27 cellular contexts compared by ENCODE assay signal in the genomic region with DNA sequence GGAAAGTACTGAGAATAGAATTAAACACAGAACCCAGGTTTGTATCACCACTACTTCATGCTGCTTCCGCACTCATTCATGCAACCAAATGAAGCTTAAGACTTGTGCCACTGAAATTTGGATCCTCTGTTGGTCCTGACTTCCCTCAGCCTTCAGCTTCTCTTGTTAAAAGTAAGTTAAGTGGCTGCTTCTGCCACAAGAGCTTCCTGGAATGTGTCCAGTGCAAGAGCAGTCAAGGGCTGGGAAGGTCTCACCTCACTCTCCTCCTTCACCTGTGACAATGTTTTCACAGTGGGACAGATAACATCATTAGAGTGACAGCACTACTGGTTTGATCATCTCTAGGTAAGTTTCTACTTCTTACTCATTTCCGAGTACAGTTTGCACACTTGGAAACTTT. TPM values are rescaled to one million over a fixed set of nuclear protein-coding genes. Genes with fewer than 3 reads are reported as not detected.
DNase-seq lines count a peak whose midpoint lies in the region; ATAC-seq and TF ChIP-seq lines count a peak whose summit lies in the region.
"Had no signal": no experiment of that assay in that cellular context is flagged by ENCODE, and none has a peak within 500 bp of the region (broad histone marks: within the 10 kb centered on the region; RNA-seq: fewer than 3 reads in every experiment).

No MANE protein-coding gene starts in this region.

- DNase-seq in DMS53 (lab: John Stamatoyannopoulos, UW) = peak; percentile 55
- no peak for DNase-seq in DMS53 treated with DMSO at 0.1 percent for 48 hours (lab: John Stamatoyannopoulos, UW; ENCODE audit: unreplicated experiment)
- no peak for DNase-seq in Right ventricle myocardium inferior (ENCODE audit: missing footprints)
- DNase-seq in left ventricle myocardium inferior = no peak
- no peak for DNase-seq in mesothelial cell of epicardium (ENCODE audit: low spot score in 2 of 2, unreplicated experiment in 2 of 2)
- DNase-seq in DMS153 (lab: John Stamatoyannopoulos, UW) = no peak
- no peak for DNase-seq in GM13977 (ENCODE audit: low spot score)
- DNase-seq: ACHN; BE2C; Calu3; EL; GDM1; MM.1S; NCI-H1417 treated with DMSO at 0.1 percent for 48 hours; NCI-H1694 treated with DMSO at 0.1 percent for 48 hours; NCI-H226; NCI-H524; NCI-H748 treated with DMSO at 0.1 percent for 48 hours; NK-92 treated with Interleukin-12 subunit alpha and Interleukin-12 subunit beta, amount 100 ng/mL, for 24 hours; RPMI8226; SHP77 treated with DMSO at 0.1 percent for 48 hours; T-helper 1 cell had no signal

- H3K9me3 ChIP-seq in left ventricle myocardium inferior (replicated peaks) (no peaks in the 10 kb centered on the region), OCI-LY1 (ENCODE audit: low read length) (no peaks in the 10 kb centered on the region)
- H3K9me3 ChIP-seq: BE2C had no signal

- no peaks in the 10 kb centered on the region for H3K9me3 Mint-ChIP-seq in mesothelial cell of epicardium

- no peak overlapping the region for H3K4me2 ChIP-seq in OCI-LY1 (ENCODE audit: low read length)
- H3K4me2 ChIP-seq: KMS-11 had no signal

- no peak for TF ChIP-seq CTCF in left ventricle myocardium inferior (IDR thresholded peaks at IDR 0.05; ENCODE audit: borderline replicate concordance)
- TF ChIP-seq CTCF in OCI-LY1 (IDR thresholded peaks at IDR 0.05; ENCODE audit: low read length) = no peak
- TF ChIP-seq CTCF in mesothelial cell of epicardium (IDR thresholded peaks at IDR 0.05; ENCODE audit: unreplicated experiment) = no peak
- TF ChIP-seq CTCF in GM13977 (IDR thresholded peaks at IDR 0.05; ENCODE audit: extremely low read depth, insufficient read depth, missing control alignments) = no peak

- H4K20me1 ChIP-seq in OCI-LY1 (ENCODE audit: insufficient read depth, low read length) = no peaks in the 10 kb centered on the region

- peaks cover 80% of the 10 kb centered on the region for H3K4me1 Mint-ChIP-seq in mesothelial cell of epicardium
- H3K4me1 Mint-ChIP-seq: CD14-positive monocyte, IgD-negative memory B cell had no signal

- no peaks in the 10 kb centered on the region for H3K27me3 Mint-ChIP-seq in mesothelial cell of epicardium (ENCODE audit: low read depth)

- H3K4me3 ChIP-seq in left ventricle myocardium inferior (no peak overlapping the region), OCI-LY1 (ENCODE audit: low read depth, low read length, poor library complexity, severe bottlenecking) (no peak overlapping the region)

- H3F3A ChIP-seq in OCI-LY1 (ENCODE audit: insufficient read depth, low read length) = no peaks in the 10 kb centered on the region

- no peaks in the 10 kb centered on the region for H3K36me3 ChIP-seq in left ventricle myocardium inferior
- H3K36me3 ChIP-seq in OCI-LY1 (ENCODE audit: insufficient read depth, low read length) = no peaks in the 10 kb centered on the region
- H3K36me3 ChIP-seq: BE2C had no signal

- H3K27ac ChIP-seq in left ventricle myocardium inferior (replicated peaks) (no peak overlapping the region), OCI-LY1 (ENCODE audit: low read depth, low read length, poor library complexity, severe bottlenecking) (peak overlapping the region; percentile 88)
- H3K27ac ChIP-seq: 22Rv1, KMS-11 had no signal

- H3K27ac Mint-ChIP-seq in mesothelial cell of epicardium = peak overlapping the region; percentile 21
- H3K27ac Mint-ChIP-seq: CD14-positive monocyte, IgD-negative memory B cell had no signal

- no peaks in the 10 kb centered on the region for H3K9me2 ChIP-seq in OCI-LY1 (ENCODE audit: low read depth, low read length)

- peaks cover 28% of the 10 kb centered on the region for H3K36me3 Mint-ChIP-seq in mesothelial cell of epicardium
- H3K36me3 Mint-ChIP-seq: CD14-positive monocyte, IgD-negative memory B cell had no signal

- intact Hi-C loops in Right ventricle myocardium inferior (cut with DNase I) = no loop called here
- intact Hi-C loops in left ventricle myocardium inferior (cut with micrococcal nuclease) = no loop called here

- H3K27me3 ChIP-seq in left ventricle myocardium inferior (ENCODE audit: low read depth) = peaks cover 58% of the 10 kb centered on the region
- H3K27me3 ChIP-seq in OCI-LY1 (ENCODE audit: insufficient read depth, low read length) = no peaks in the 10 kb centered on the region

- peaks cover 9% of the 10 kb centered on the region for H3K4me1 ChIP-seq in left ventricle myocardium inferior
- peaks cover 63% of the 10 kb centered on the region for H3K4me1 ChIP-seq in OCI-LY1 (ENCODE audit: insufficient read depth, low read length, severe bottlenecking)
- H3K4me1 ChIP-seq: BE2C had no signal

- H2AFZ ChIP-seq in OCI-LY1 (ENCODE audit: low read length) = no peak overlapping the region

- peak overlapping the region; percentile 4; the same call in 1 of the 2 replicates for H3K9ac ChIP-seq in OCI-LY1 (ENCODE audit: low read length)
- H3K9ac ChIP-seq: KMS-11 had no signal

- in situ Hi-C loops in GM13977 (cut with MboI; ENCODE audit: low pct_unique_long_range_greater_than_20kb, low sequenced_read_pairs, unreplicated experiment) = no loop called here

- H3K79me2 ChIP-seq in OCI-LY1 (ENCODE audit: insufficient read depth, low read length) = no peaks in the 10 kb centered on the region

- H3K4me3 Mint-ChIP-seq in mesothelial cell of epicardium = no peak overlapping the region
- H3K4me3 Mint-ChIP-seq: CD14-positive monocyte, IgD-negative memory B cell had no signal

- peak; percentile 13 for ATAC-seq in Right ventricle myocardium inferior

RNA-seq across cellular contexts. Expression of a gene that starts 7.9 kb away (rescaled TPM):
- total RNA-seq in Right ventricle myocardium inferior (1.7 TPM), left ventricle myocardium inferior (1.4 TPM), mesothelial cell of epicardium (102 to 113 TPM (median 109 TPM) in 3 replicates)
- total RNA-seq: Calu3 had no signal

Comparison
In these comparisons a context has a peak if more than half of its experiments do, and no peak if none do; other contexts are left out.
1. RNA of a gene that starts 7.9 kb away (total RNA-seq): 102 to 113 TPM in mesothelial cell of epicardium; 1.7 TPM in Right ventricle myocardium inferior (single experiment) and 1.4 TPM in left ventricle myocardium inferior (single experiment); every median in the first group is over 10 times any median in the second.